In the genomic region with DNA sequence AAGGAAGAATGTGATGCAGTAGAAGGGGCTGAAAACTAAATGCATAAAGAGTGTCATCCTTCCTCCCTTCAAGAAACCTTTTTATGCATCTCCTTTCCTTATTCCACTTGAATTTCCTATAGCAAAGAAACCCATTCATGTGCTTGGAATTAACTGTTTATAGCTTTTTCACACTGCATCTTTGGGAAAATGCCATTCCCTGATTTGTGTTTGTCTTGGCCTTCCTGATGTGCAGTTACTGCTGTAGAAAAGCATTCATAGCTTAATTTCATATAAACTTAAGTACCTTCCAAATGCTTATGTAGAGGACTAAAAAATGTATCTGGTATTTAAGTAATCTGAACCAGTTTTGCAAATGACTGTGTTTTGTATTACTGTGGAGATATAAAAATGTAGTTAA, we compare ENCODE assay signal across 27 cellular contexts.
"Had no signal": no experiment of that assay in that cellular context is flagged by ENCODE, and none has a peak within 500 bp of the region (broad histone marks: within the 10 kb centered on the region; RNA-seq: fewer than 3 reads in every experiment).

No MANE protein-coding gene starts in this region.

- H3K36me3 Mint-ChIP-seq: natural killer cell; neural progenitor cell; stimulated activated memory B cell treated with anti-CD40 and anti-IgM and Interleukin-4, amounts not matched to agents 10 μg/mL and 1 μg/mL and 100 μg/mL, for 72 hours had no signal

- H3K4me3 ChIP-seq: left ventricle myocardium inferior, lung, neural progenitor cell, right atrium auricular region, right lobe of liver, smooth muscle cell, stomach, testis, thyroid gland, transverse colon, upper lobe of left lung had no signal

- H3K9me3 ChIP-seq: neutrophil, right atrium auricular region, testis, thyroid gland, upper lobe of left lung had no signal

- H3K4me3 Mint-ChIP-seq: immature natural killer cell; mesothelial cell of epicardium; naive B cell; natural killer cell; nephron progenitor cell; neural progenitor cell; stimulated activated memory B cell treated with anti-CD40 and anti-IgM and Interleukin-4, amounts not matched to agents 10 μg/mL and 1 μg/mL and 100 μg/mL, for 72 hours had no signal

- H3K27ac Mint-ChIP-seq: immature natural killer cell; mesothelial cell of epicardium; naive B cell; natural killer cell; nephron progenitor cell; neural progenitor cell; stimulated activated memory B cell treated with anti-CD40 and anti-IgM and Interleukin-4, amounts not matched to agents 10 μg/mL and 1 μg/mL and 100 μg/mL, for 72 hours had no signal

- H3K27me3 ChIP-seq: neural progenitor cell, neutrophil, right atrium auricular region, right lobe of liver, stomach, testis, thyroid gland, upper lobe of left lung had no signal

- H3K36me3 ChIP-seq: left ventricle myocardium inferior, neural progenitor cell, neutrophil, right atrium auricular region, right lobe of liver, stomach, thyroid gland, transverse colon, upper lobe of left lung had no signal

- H3K4me1 Mint-ChIP-seq: immature natural killer cell; mesothelial cell of epicardium; naive B cell; natural killer cell; nephron progenitor cell; stimulated activated memory B cell treated with anti-CD40 and anti-IgM and Interleukin-4, amounts not matched to agents 10 μg/mL and 1 μg/mL and 100 μg/mL, for 72 hours had no signal

- ATAC-seq: right lobe of liver; stimulated activated memory B cell treated with anti-CD40 and anti-IgM and Interleukin-4, amounts not matched to agents 10 μg/mL and 1 μg/mL and 100 μg/mL, for 72 hours had no signal

- DNase-seq: hypothalamus; immature natural killer cell; kidney; left ventricle myocardium inferior; mesendoderm; naive B cell; natural killer cell; nephron progenitor cell; occipital lobe; right lobe of liver; stimulated activated CD4-positive, alpha-beta T cell treated with anti-CD3 and anti-CD28 coated beads, Interleukin-1b, Interleukin-23, amount 100 ng/mL, for 48 hours; stimulated activated CD4-positive, alpha-beta T cell treated with anti-CD3 and anti-CD28 coated beads, Interleukin-2, amount 100 ng/mL, for 48 hours; stimulated activated CD4-positive, alpha-beta T cell treated with anti-CD3 and anti-CD28 coated beads, Interleukin-4, amount 100 ng/mL, for 4 hours; stimulated activated CD8-positive, alpha-beta memory T cell treated with anti-CD3 and anti-CD28 coated beads, Interleukin-4, amount 100 ng/mL, for 48 hours; stimulated activated naive CD4-positive, alpha-beta T cell treated with Interleukin-2 at 50 U/mL for 16 hours; stomach; testis; thyroid gland; transverse colon; upper lobe of left lung had no signal
